Comparison of ENCODE assay signal across 22 cellular contexts in genomic region chr11:86785576-86785975, GRCh38.
"Had no signal": no experiment of that assay in that cellular context is flagged by ENCODE, and none has a peak within 500 bp of the region (broad histone marks: within the 10 kb centered on the region; RNA-seq: fewer than 3 reads in every experiment).

No MANE protein-coding gene starts in this region.

- H3K4me1 ChIP-seq: heart left ventricle, left lung, psoas muscle, testis had no signal

- H3K27me3 Mint-ChIP-seq: type B pancreatic cell had no signal

- H3K4me1 Mint-ChIP-seq: activated CD4-positive, alpha-beta T cell treated with anti-CD3 and anti-CD28 coated beads for 36 hours; stimulated activated memory B cell treated with anti-CD40 and anti-IgM and Interleukin-4, amounts not matched to agents 10 μg/mL and 1 μg/mL and 100 μg/mL, for 72 hours; T-cell; WTC11 had no signal

- H3K27ac ChIP-seq: cardiac muscle cell, gastroesophageal sphincter, heart left ventricle, left lung, psoas muscle, testis had no signal

- H3K9me3 Mint-ChIP-seq: activated naive CD4-positive, alpha-beta T cell treated with anti-CD3 and anti-CD28 coated beads, Interleukin-2, amount 50 U/mL, for 72 hours; activated T-helper 1 cell treated with anti-CD3 and anti-CD28 coated beads, Interleukin-12 subunit alpha, Interleukin-12 subunit beta, Interleukin-2, Interleukin-4 antibody, amounts not matched to agents 30 ng/mL and 10 ng/mL and 1 ng/mL, durations not matched to agents 14 hours and 24 hours and 36 hours; stimulated activated memory B cell treated with anti-CD40 and anti-IgM and Interleukin-4, amounts not matched to agents 10 μg/mL and 1 μg/mL and 100 μg/mL, for 72 hours; T-cell; type B pancreatic cell; WTC11 had no signal

- H3K9me3 ChIP-seq: gastroesophageal sphincter, heart left ventricle, left lung, psoas muscle, testis had no signal

- H3K4me3 Mint-ChIP-seq: activated CD4-positive, alpha-beta T cell treated with anti-CD3 and anti-CD28 coated beads for 36 hours; activated T-helper 1 cell treated with anti-CD3 and anti-CD28 coated beads, Interleukin-12 subunit alpha, Interleukin-12 subunit beta, Interleukin-2, Interleukin-4 antibody, amounts not matched to agents 30 ng/mL and 10 ng/mL and 1 ng/mL, durations not matched to agents 14 hours and 24 hours and 36 hours; stimulated activated memory B cell treated with anti-CD40 and anti-IgM and Interleukin-4, amounts not matched to agents 10 μg/mL and 1 μg/mL and 100 μg/mL, for 72 hours; T-cell; type B pancreatic cell; WTC11 had no signal

- FAIRE-seq: kidney had no signal

- H3K4me3 ChIP-seq: cardiac muscle cell, gastroesophageal sphincter, heart left ventricle, left lung, psoas muscle, testis had no signal

- DNase-seq: activated CD4-positive, alpha-beta T cell treated with anti-CD3 and anti-CD28 coated beads for 36 hours; activated CD4-positive, alpha-beta T cell treated with anti-CD3 and anti-CD28 coated beads, Interleukin-2, amount 50 U/mL, for 48 hours; activated gamma-delta T cell treated with Interleukin-2 at 50 U/mL for 16 hours; activated T-cell treated with anti-CD3 and anti-CD28 coated beads for 4 hours; heart left ventricle; kidney; left lung; mammary epithelial cell; midbrain; occipital lobe; psoas muscle; right cardiac atrium; stimulated activated CD4-positive, alpha-beta T cell treated with anti-CD3 and anti-CD28 coated beads, Interleukin-4, amount 100 ng/mL, for 24 hours; T-cell; testis had no signal

- H3K36me3 Mint-ChIP-seq: activated naive CD4-positive, alpha-beta T cell treated with anti-CD3 and anti-CD28 coated beads, Interleukin-2, amount 50 U/mL, for 72 hours; stimulated activated memory B cell treated with anti-CD40 and anti-IgM and Interleukin-4, amounts not matched to agents 10 μg/mL and 1 μg/mL and 100 μg/mL, for 72 hours; T-cell; type B pancreatic cell; WTC11 had no signal

- H3K27me3 ChIP-seq: cardiac muscle cell, gastroesophageal sphincter, heart left ventricle, left lung, testis had no signal

- H3K36me3 ChIP-seq: cardiac muscle cell, gastroesophageal sphincter, heart left ventricle, left lung had no signal

- H3K27ac Mint-ChIP-seq: activated CD4-positive, alpha-beta T cell treated with anti-CD3 and anti-CD28 coated beads for 36 hours; activated naive CD4-positive, alpha-beta T cell treated with anti-CD3 and anti-CD28 coated beads, Interleukin-2, amount 50 U/mL, for 72 hours; activated T-helper 1 cell treated with anti-CD3 and anti-CD28 coated beads, Interleukin-12 subunit alpha, Interleukin-12 subunit beta, Interleukin-2, Interleukin-4 antibody, amounts not matched to agents 30 ng/mL and 10 ng/mL and 1 ng/mL, durations not matched to agents 14 hours and 24 hours and 36 hours; stimulated activated memory B cell treated with anti-CD40 and anti-IgM and Interleukin-4, amounts not matched to agents 10 μg/mL and 1 μg/mL and 100 μg/mL, for 72 hours; T-cell; type B pancreatic cell; WTC11 had no signal
